ENCODE assay signal across 8 cellular contexts in the genomic region with DNA sequence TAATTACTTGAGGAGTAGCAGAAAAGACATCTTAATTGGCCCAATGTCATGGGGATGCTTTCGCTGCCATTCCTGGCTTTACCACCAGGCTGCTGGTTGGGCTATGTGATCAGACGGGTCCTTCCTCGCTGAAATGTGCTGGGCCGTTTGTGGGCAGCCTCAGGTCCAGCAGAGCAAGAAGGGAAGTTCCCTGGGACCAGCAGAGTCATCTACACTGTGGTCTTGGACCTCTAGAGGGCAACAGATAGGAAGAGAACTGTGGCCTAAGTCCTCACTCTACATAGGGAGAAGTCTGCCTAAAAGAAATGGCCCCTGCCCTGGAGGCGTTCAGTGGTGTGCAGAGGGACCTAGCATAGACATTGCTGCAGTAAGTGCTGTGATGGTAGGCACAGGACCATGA. TPM values are rescaled to one million over a fixed set of nuclear protein-coding genes. Genes with fewer than 3 reads are reported as not detected.
DNase-seq lines count a peak whose midpoint lies in the region; ATAC-seq, FAIRE-seq and TF ChIP-seq lines count a peak whose summit lies in the region.

No MANE protein-coding gene starts in this region.

- H3K36me3 ChIP-seq in PC-9 (ENCODE audit: low read depth) (no peaks in the 10 kb centered on the region), brain microvascular endothelial cell (replicated peaks) (no peaks in the 10 kb centered on the region), right lobe of liver (no peaks in the 10 kb centered on the region)

- H3K27ac ChIP-seq in AG04450 (ENCODE audit: low read depth, low read length), result peak overlapping the region; percentile 3
- no peak overlapping the region for H3K27ac ChIP-seq in PC-9
- H3K27ac ChIP-seq in brain microvascular endothelial cell, result no peak overlapping the region
- H3K27ac ChIP-seq in right lobe of liver, result no peak overlapping the region

- FAIRE-seq in frontal cortex (lab: Jason Lieb, UNC), result no peak

- DNase-seq in AG04450 (ENCODE audit: low read depth, low spot score) (no peak), PC-9 (no peak), brain microvascular endothelial cell (no peak), right lobe of liver (no peak), mucosa of gallbladder (ENCODE audit: low spot score) (no peak), frontal cortex (ENCODE audit: low spot score in 2 of 2) (no peak), NCI-H1417 treated with DMSO at 0.1 percent for 48 hours (lab: John Stamatoyannopoulos, UW) (no peak)

- no peak overlapping the region for H3K4me2 ChIP-seq in PC-9

- H4K20me1 ChIP-seq in PC-9 (ENCODE audit: insufficient read depth), result no peaks in the 10 kb centered on the region

- no peak overlapping the region for H2AFZ ChIP-seq in PC-9

- POLR2A ChIA-PET in AG04450 (lab: Yijun Ruan, JAX), result no interaction called here
- POLR2A ChIA-PET in PC-9 (lab: Charles Lee; ENCODE audit: unreplicated experiment), result no interaction called here

- H3F3A ChIP-seq in PC-9 (ENCODE audit: insufficient read depth, low read depth), result no peaks in the 10 kb centered on the region

- WGBS in right lobe of liver (ENCODE audit: insufficient coverage, low coverage, low lambda C conversion rate, missing lambda C conversion rate), result 50% methylated on average over 1 of the region's 5 CpGs

- H3K79me2 ChIP-seq in PC-9 (ENCODE audit: low read depth), result no peaks in the 10 kb centered on the region

- ATAC-seq in GM19372 (IDR thresholded peaks at IDR 0.05; ENCODE audit: low read depth, unreplicated experiment), result peak; percentile 48
- peak; percentile 41 to 66 (median 58) for ATAC-seq in right lobe of liver

- H3K9me2 ChIP-seq in PC-9 (ENCODE audit: insufficient read depth), result no peaks in the 10 kb centered on the region

- H3K27me3 ChIP-seq in AG04450 (ENCODE audit: control insufficient read depth, insufficient read depth, low read length), result no peaks in the 10 kb centered on the region
- no peaks in the 10 kb centered on the region for H3K27me3 ChIP-seq in PC-9 (ENCODE audit: insufficient read depth, low read depth)
- no peaks in the 10 kb centered on the region for H3K27me3 ChIP-seq in brain microvascular endothelial cell (replicated peaks)
- H3K27me3 ChIP-seq in right lobe of liver, result no peaks in the 10 kb centered on the region

- H3K4me1 ChIP-seq in PC-9 (replicated peaks; ENCODE audit: insufficient read depth) (peaks cover 10% of the 10 kb centered on the region), right lobe of liver (peaks cover 0 to 9% (median 0%) of the 10 kb centered on the region in 4 donors)

- CTCF ChIA-PET in AG04450 (lab: Charles Lee), result no interaction called here
- CTCF ChIA-PET in PC-9 (lab: Charles Lee), result interaction anchor here (0.6 kb wide), 1 partner anchor 96 kb away, joined by 3 read pairs; no protein-coding TSS in a partner anchor

- in situ Hi-C loops in brain microvascular endothelial cell (cut with HindIII; ENCODE audit: low pct_ligation_motif_present, low sequenced_read_pairs), result no loop called here

- no peak overlapping the region for H3K4me3 ChIP-seq in AG04450 (ENCODE audit: low read depth, low read length)
- H3K4me3 ChIP-seq in PC-9, result no peak overlapping the region
- H3K4me3 ChIP-seq in brain microvascular endothelial cell (ENCODE audit: low read depth, low read length), result no peak overlapping the region
- H3K4me3 ChIP-seq in right lobe of liver, result no peak overlapping the region

- H3K9me3 ChIP-seq in AG04450 (ENCODE audit: control insufficient read depth, insufficient read depth, low read length), result no peaks in the 10 kb centered on the region
- H3K9me3 ChIP-seq in PC-9 (ENCODE audit: insufficient read depth, low read depth), result no peaks in the 10 kb centered on the region
- no peaks in the 10 kb centered on the region for H3K9me3 ChIP-seq in right lobe of liver

- TF ChIP-seq CTCF in AG04450 (IDR thresholded peaks at IDR 0.05; ENCODE audit: low read depth, low read length) (peak; percentile 30; the same call in 1 of the 2 replicates), PC-9 (conservative IDR thresholded peaks at IDR 0.05) (0 out of 2 replicates have a peak, but pooled peaks have one; percentile 33), brain microvascular endothelial cell (IDR thresholded peaks at IDR 0.05; ENCODE audit: low read depth, low read length, missing control alignments) (peak; percentile 59), right lobe of liver (IDR thresholded peaks at IDR 0.05) (peak in 2 of 4 donors; percentile 7 to 8)

- no peak for TF ChIP-seq POLR2A in right lobe of liver (IDR thresholded peaks at IDR 0.05)

- no TSS peak for BruUV-seq in PC-9 (replicated peaks; lab: Mats Ljungman, UMichigan)

- intact Hi-C loops in PC-9 (cut with micrococcal nuclease; ENCODE audit: unreplicated experiment) (loop anchor here (10.0 kb wide), 1 partner anchor 299 kb away; a partner anchor contains a TSS), right lobe of liver (cut with DNase I) (no loop called here)

RNA-seq across cellular contexts. Expression of a gene that starts 10.9 kb away (rescaled TPM):
- 36.5 and 47.0 TPM in 2 replicates for polyA plus RNA-seq in AG04450 (2011; rRNA removed)
- polyA minus RNA-seq in AG04450 (2011; rRNA and poly(A)+ RNA removed), result 41.5 and 48.2 TPM in 2 replicates
- total RNA-seq in PC-9 (2021), result 4.9 and 5.9 TPM in 2 replicates
- total RNA-seq in right lobe of liver, result 100 to 1,000 TPM in 2 of 6 experiments, 10 to 100 TPM in 4; 23.6 to 162 (median 68.4) TPM
- total RNA-seq in mucosa of gallbladder, result 89.1 TPM
- total RNA-seq in frontal cortex, result 73.0 TPM
